Comparison of ENCODE assay signal across 19 cellular contexts in the genomic region with DNA sequence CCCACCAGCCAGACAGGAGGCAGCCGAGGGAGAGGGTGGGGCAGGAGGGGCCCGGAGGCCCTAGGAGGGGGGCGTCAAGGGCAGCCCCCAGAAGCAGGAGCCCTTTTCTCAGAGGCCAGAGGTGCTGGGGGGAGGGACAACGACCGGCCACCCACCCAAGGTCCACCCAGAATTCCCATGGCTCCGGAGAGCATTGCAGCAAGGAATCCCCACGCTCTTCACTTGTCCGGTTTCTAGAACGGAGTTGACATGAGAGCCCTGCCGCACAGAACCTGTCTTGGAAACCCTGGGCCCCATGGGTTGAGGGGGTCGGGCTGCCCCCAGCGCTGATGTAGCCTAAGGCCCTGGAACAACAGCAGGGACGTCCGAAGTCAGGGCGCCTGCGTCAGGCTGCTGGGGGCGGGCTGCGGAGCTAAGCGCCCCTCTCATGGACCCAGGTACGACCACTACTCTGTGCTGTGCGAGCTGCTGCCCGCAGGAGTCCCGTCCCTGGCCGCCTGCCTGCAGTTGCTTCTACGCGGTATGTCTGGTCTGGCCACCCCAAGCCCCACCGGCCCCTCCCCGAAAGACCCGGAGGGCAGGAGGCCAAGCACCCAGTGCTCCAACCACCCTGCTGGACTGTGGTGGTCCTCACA.
"Had no signal": no experiment of that assay in that cellular context is flagged by ENCODE, and none has a peak within 500 bp of the region (broad histone marks: within the 10 kb centered on the region; RNA-seq: fewer than 3 reads in every experiment).

No MANE protein-coding gene starts in this region.

- H3K9me3 ChIP-seq: colonic mucosa, testis had no signal

- H3K4me1 ChIP-seq: colonic mucosa had no signal

- ATAC-seq: activated T-cell treated with anti-CD3 and anti-CD28 coated beads, Interleukin-2, amount 50 U/mL, for 4 hours; natural killer cell treated with Interleukin-12 subunit alpha and Interleukin-12 subunit beta and Interleukin-15 and Interleukin-18, amount 100 ng/mL, for 72 hours had no signal

- H3K4me3 ChIP-seq: colonic mucosa, lung, testis had no signal

- DNase-seq: activated CD4-positive, alpha-beta T cell treated with anti-CD3 and anti-CD28 coated beads, Interleukin-2, amount 10 ng/mL, durations not matched to agents 7 days and 5 days; activated CD4-positive, CD25-positive, alpha-beta regulatory T cell; activated CD8-positive, alpha-beta memory T cell treated with anti-CD3 and anti-CD28 coated beads, Interleukin-2, amount 50 U/mL, for 4 hours; activated naive CD4-positive, alpha-beta T cell treated with anti-CD3 and anti-CD28 coated beads, Interleukin-2, amount 10 ng/mL, durations not matched to agents 7 days and 5 days; activated naive CD8-positive, alpha-beta T cell treated with anti-CD3 and anti-CD28 coated beads, Interleukin-2, amount 50 U/mL, for 24 hours; activated T-cell treated with anti-CD3 and anti-CD28 coated beads, Interleukin-2, amount 50 U/mL, for 4 hours; anterior cingulate cortex; central memory CD4-positive, alpha-beta T cell; colonic mucosa; hypothalamus; occipital lobe; SW 1271; testis had no signal

- H3K36me3 ChIP-seq: colonic mucosa had no signal

- H3K27me3 Mint-ChIP-seq: activated CD4-positive, alpha-beta T cell treated with anti-CD3 and anti-CD28 coated beads, Interleukin-2, amount 10 ng/mL, durations not matched to agents 7 days and 5 days; activated naive CD4-positive, alpha-beta T cell treated with anti-CD3 and anti-CD28 coated beads, Interleukin-2, amount 10 ng/mL, durations not matched to agents 7 days and 5 days; activated naive CD8-positive, alpha-beta T cell treated with anti-CD3 and anti-CD28 coated beads, Interleukin-2, amount 50 U/mL, for 24 hours; natural killer cell treated with Interleukin-12 subunit alpha and Interleukin-12 subunit beta and Interleukin-15 and Interleukin-18, amount 100 ng/mL, for 72 hours; type B pancreatic cell had no signal

- FAIRE-seq: frontal cortex, keratinocyte had no signal

- H3K9me3 Mint-ChIP-seq: activated CD4-positive, alpha-beta T cell treated with anti-CD3 and anti-CD28 coated beads, Interleukin-2, amount 10 ng/mL, durations not matched to agents 7 days and 5 days; activated naive CD4-positive, alpha-beta T cell treated with anti-CD3 and anti-CD28 coated beads, Interleukin-2, amount 10 ng/mL, durations not matched to agents 7 days and 5 days; activated naive CD8-positive, alpha-beta T cell treated with anti-CD3 and anti-CD28 coated beads, Interleukin-2, amount 50 U/mL, for 24 hours; activated T-cell treated with anti-CD3 and anti-CD28 coated beads, Interleukin-2, amount 50 U/mL, for 4 hours; brain; natural killer cell treated with Interleukin-12 subunit alpha and Interleukin-12 subunit beta and Interleukin-15 and Interleukin-18, amount 100 ng/mL, for 72 hours; type B pancreatic cell had no signal

- H3K27ac Mint-ChIP-seq: activated CD4-positive, alpha-beta T cell treated with anti-CD3 and anti-CD28 coated beads, Interleukin-2, amount 10 ng/mL, durations not matched to agents 7 days and 5 days; activated naive CD4-positive, alpha-beta T cell treated with anti-CD3 and anti-CD28 coated beads, Interleukin-2, amount 10 ng/mL, durations not matched to agents 7 days and 5 days; activated naive CD8-positive, alpha-beta T cell treated with anti-CD3 and anti-CD28 coated beads, Interleukin-2, amount 50 U/mL, for 24 hours; brain; natural killer cell treated with Interleukin-12 subunit alpha and Interleukin-12 subunit beta and Interleukin-15 and Interleukin-18, amount 100 ng/mL, for 72 hours; type B pancreatic cell had no signal

- H3K36me3 Mint-ChIP-seq: brain; natural killer cell treated with Interleukin-12 subunit alpha and Interleukin-12 subunit beta and Interleukin-15 and Interleukin-18, amount 100 ng/mL, for 72 hours; type B pancreatic cell had no signal

- H3K27ac ChIP-seq: colonic mucosa, testis had no signal

- H3K4me1 Mint-ChIP-seq: brain had no signal

- H3K4me3 Mint-ChIP-seq: activated CD4-positive, alpha-beta T cell treated with anti-CD3 and anti-CD28 coated beads, Interleukin-2, amount 10 ng/mL, durations not matched to agents 7 days and 5 days; activated naive CD4-positive, alpha-beta T cell treated with anti-CD3 and anti-CD28 coated beads, Interleukin-2, amount 10 ng/mL, durations not matched to agents 7 days and 5 days; activated naive CD8-positive, alpha-beta T cell treated with anti-CD3 and anti-CD28 coated beads, Interleukin-2, amount 50 U/mL, for 24 hours; activated T-cell treated with anti-CD3 and anti-CD28 coated beads, Interleukin-2, amount 50 U/mL, for 4 hours; brain; natural killer cell treated with Interleukin-12 subunit alpha and Interleukin-12 subunit beta and Interleukin-15 and Interleukin-18, amount 100 ng/mL, for 72 hours; type B pancreatic cell had no signal

- H3K27me3 ChIP-seq: colonic mucosa, testis had no signal
